8 cellular contexts compared by ENCODE assay signal in the genomic region with DNA sequence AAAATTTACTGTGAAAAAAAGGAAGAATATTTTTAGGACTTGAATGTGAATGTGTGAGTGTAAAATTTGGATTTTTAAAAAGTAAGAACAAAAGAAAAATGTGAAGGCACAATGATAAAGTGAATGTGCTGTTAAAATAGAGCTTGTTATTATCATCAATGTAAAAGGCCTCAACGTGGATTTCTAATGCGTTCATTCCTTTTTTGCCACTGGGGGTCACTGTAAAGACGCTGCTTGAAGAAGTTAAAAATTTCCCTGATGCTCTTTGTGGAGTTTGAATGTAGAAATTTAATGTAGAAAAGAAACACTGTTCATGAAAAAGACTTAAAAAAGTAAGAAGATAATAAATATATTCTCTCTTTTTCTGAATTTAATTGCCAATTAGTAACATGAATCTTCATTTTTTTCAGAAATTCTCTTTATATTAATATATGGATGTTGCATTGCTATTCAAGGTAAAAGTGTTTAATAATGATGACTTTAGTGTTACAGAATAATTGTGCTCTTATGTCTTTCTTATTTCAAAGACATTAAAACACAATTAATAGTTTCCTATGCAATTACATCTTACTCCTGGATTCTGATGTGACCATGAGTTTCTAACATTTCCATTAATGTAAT.
DNase-seq lines count a peak whose midpoint lies in the region; ATAC-seq and FAIRE-seq lines count a peak whose summit lies in the region.

No MANE protein-coding gene starts in this region.

- no peaks in the 10 kb centered on the region; the same call in 1 of the 2 replicates for H3K27me3 ChIP-seq in HAP-1 (ENCODE audit: low read depth)
- H3K27me3 ChIP-seq in naive thymus-derived CD4-positive, alpha-beta T cell (ENCODE audit: control insufficient read depth in 2 of 2, insufficient read depth in 2 of 2, low read length in 2 of 2) = no peaks in the 10 kb centered on the region

- POLR2A ChIA-PET in activated CD4-positive, alpha-beta T cell treated with anti-CD3 and anti-CD28 coated beads for 36 hours (lab: Charles Lee) = interaction anchor here (0.6 to 0.7 kb wide), 2 partner anchors 68 to 442 kb away, joined by 3 read pairs; no protein-coding TSS in a partner anchor
- POLR2A ChIA-PET in naive thymus-derived CD4-positive, alpha-beta T cell (lab: Charles Lee) = interaction anchor here (0.6 to 1.2 kb wide), 5 partner anchors 140 to 439 kb away, joined by 3 to 4 read pairs (median 3); no protein-coding TSS in a partner anchor

- peak; percentile 33 for DNase-seq in activated CD4-positive, alpha-beta T cell treated with anti-CD3 and anti-CD28 coated beads for 36 hours
- DNase-seq in activated CD4-positive, alpha-beta T cell treated with anti-CD3 and anti-CD28 coated beads for 1 hour = no peak
- DNase-seq in HAP-1 (ENCODE audit: low spot score in 2 of 2) (peak; percentile 33 to 63), RCC 7860 (ENCODE audit: low spot score) (peak; percentile 53)
- DNase-seq in effector CD4-positive, alpha-beta T cell = peak; percentile 4
- peak in 7 of 9 donors; percentile 8 to 53 (median 37) for DNase-seq in naive thymus-derived CD4-positive, alpha-beta T cell
- DNase-seq in activated CD8-positive, alpha-beta memory T cell treated with anti-CD3 and anti-CD28 coated beads, Interleukin-2, amount 50 U/mL, for 48 hours = no peak

- no peak overlapping the region for H3K4me3 ChIP-seq in HAP-1
- H3K4me3 ChIP-seq in naive thymus-derived CD4-positive, alpha-beta T cell (ENCODE audit: low read length) = no peak overlapping the region

- in situ Hi-C loops in HAP-1 (cut with MboI; ENCODE audit: low sequenced_read_pairs) = no loop called here

- intact Hi-C loops in activated CD4-positive, alpha-beta T cell treated with anti-CD3 and anti-CD28 coated beads for 36 hours (cut with DNase I, micrococcal nuclease) = loop anchor here (1.0 to 10.0 kb wide), 7 partner anchors 58 to 441 kb away; partner anchors contain the start of gene PIGC (in 2 of the 2)
- intact Hi-C loops in naive thymus-derived CD4-positive, alpha-beta T cell (cut with micrococcal nuclease) = loop anchor here (1.0 to 10.0 kb wide), 10 partner anchors 87 to 714 kb away; partner anchors contain the start of gene PIGC (in 2 of the 2)

- no peak overlapping the region for H3K27ac ChIP-seq in naive thymus-derived CD4-positive, alpha-beta T cell (ENCODE audit: low read depth, low read length)

- no peaks in the 10 kb centered on the region for H3K4me1 ChIP-seq in HAP-1
- H3K4me1 ChIP-seq in naive thymus-derived CD4-positive, alpha-beta T cell (ENCODE audit: control insufficient read depth in 2 of 2, insufficient read depth in 2 of 2, low read length in 2 of 2) = no peaks in the 10 kb centered on the region

- CTCF ChIA-PET in activated CD4-positive, alpha-beta T cell treated with anti-CD3 and anti-CD28 coated beads for 36 hours (lab: Charles Lee) = interaction anchor here (0.6 to 2.6 kb wide), 37 partner anchors 9 to 722 kb away, joined by 3 to 20 read pairs (median 4); partner anchors contain the start of gene PIGC
- CTCF ChIA-PET in naive thymus-derived CD4-positive, alpha-beta T cell (lab: Charles Lee) = interaction anchor here (0.6 to 3.4 kb wide), 20 partner anchors 8 to 1998 kb away, joined by 3 to 37 read pairs (median 4); partner anchors contain the start of gene PIGC

- no peak overlapping the region for H3K27ac Mint-ChIP-seq in activated CD4-positive, alpha-beta T cell treated with anti-CD3 and anti-CD28 coated beads for 36 hours
- H3K27ac Mint-ChIP-seq in naive thymus-derived CD4-positive, alpha-beta T cell = no peak overlapping the region

- no peaks in the 10 kb centered on the region for H3K9me3 Mint-ChIP-seq in activated CD4-positive, alpha-beta T cell treated with anti-CD3 and anti-CD28 coated beads for 36 hours (ENCODE audit: low read depth)
- H3K9me3 Mint-ChIP-seq in naive thymus-derived CD4-positive, alpha-beta T cell = no peaks in the 10 kb centered on the region

- no peaks in the 10 kb centered on the region for H3K36me3 Mint-ChIP-seq in activated CD4-positive, alpha-beta T cell treated with anti-CD3 and anti-CD28 coated beads for 36 hours (ENCODE audit: low read depth)
- no peaks in the 10 kb centered on the region for H3K36me3 Mint-ChIP-seq in naive thymus-derived CD4-positive, alpha-beta T cell

- H3K4me3 Mint-ChIP-seq in activated CD4-positive, alpha-beta T cell treated with anti-CD3 and anti-CD28 coated beads for 36 hours = no peak overlapping the region
- H3K4me3 Mint-ChIP-seq in naive thymus-derived CD4-positive, alpha-beta T cell = no peak overlapping the region

- H3K9me3 ChIP-seq in HAP-1 = no peaks in the 10 kb centered on the region
- no peaks in the 10 kb centered on the region for H3K9me3 ChIP-seq in naive thymus-derived CD4-positive, alpha-beta T cell (ENCODE audit: control insufficient read depth in 2 of 3, low read length in 3 of 3)

- H3K36me3 ChIP-seq in HAP-1 (replicated peaks) = no peaks in the 10 kb centered on the region
- H3K36me3 ChIP-seq in naive thymus-derived CD4-positive, alpha-beta T cell (ENCODE audit: control insufficient read depth in 2 of 3, insufficient read depth in 3 of 3, low read length in 3 of 3) = no peaks in the 10 kb centered on the region

- no peaks in the 10 kb centered on the region for H3K4me1 Mint-ChIP-seq in activated CD4-positive, alpha-beta T cell treated with anti-CD3 and anti-CD28 coated beads for 36 hours
- H3K4me1 Mint-ChIP-seq in naive thymus-derived CD4-positive, alpha-beta T cell = peaks cover 0 to 8% (median 3%) of the 10 kb centered on the region in 7 donors

- ATAC-seq in activated CD4-positive, alpha-beta T cell treated with anti-CD3 and anti-CD28 coated beads for 36 hours = no peak
- ATAC-seq in naive thymus-derived CD4-positive, alpha-beta T cell = peak; percentile 55
- no peak for ATAC-seq in GM18520 (IDR thresholded peaks at IDR 0.05; ENCODE audit: unreplicated experiment)

- H3K27me3 Mint-ChIP-seq in activated CD4-positive, alpha-beta T cell treated with anti-CD3 and anti-CD28 coated beads for 36 hours = no peaks in the 10 kb centered on the region
- H3K27me3 Mint-ChIP-seq in naive thymus-derived CD4-positive, alpha-beta T cell = no peaks in the 10 kb centered on the region

- peak; percentile 91 for FAIRE-seq in RCC 7860 (lab: Jason Lieb, UNC)

Comparison
In these comparisons a context has a peak if more than half of its experiments do, and no peak if none do; other contexts are left out.
1. DNase-seq: peak in activated CD4-positive, alpha-beta T cell treated with anti-CD3 and anti-CD28 coated beads for 36 hours (single experiment), HAP-1 (2 of 2), RCC 7860 (single experiment), effector CD4-positive, alpha-beta T cell (single experiment) and naive thymus-derived CD4-positive, alpha-beta T cell (7 of 9); none in activated CD4-positive, alpha-beta T cell treated with anti-CD3 and anti-CD28 coated beads for 1 hour (single experiment) and activated CD8-positive, alpha-beta memory T cell treated with anti-CD3 and anti-CD28 coated beads, Interleukin-2, amount 50 U/mL, for 48 hours (single experiment).